27 cellular contexts compared by ENCODE assay signal in the genomic region with DNA sequence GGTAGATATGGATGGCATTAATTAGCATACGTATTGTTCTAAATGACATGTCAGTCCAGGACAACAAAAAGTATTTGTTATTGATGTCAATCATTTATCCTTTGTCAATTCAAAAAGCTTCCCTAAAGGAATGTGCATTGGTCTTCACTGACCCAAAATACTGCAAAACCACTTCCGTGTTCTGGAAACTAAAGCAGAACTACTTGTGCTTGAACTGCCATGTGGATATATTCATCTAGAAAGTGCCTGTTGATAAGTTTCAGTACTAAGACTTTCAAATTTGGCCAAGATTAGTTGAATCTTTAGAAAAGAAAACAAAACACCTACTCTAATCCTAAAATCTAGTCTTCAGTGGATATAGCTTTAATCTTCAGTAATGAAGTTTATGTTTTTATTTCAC.
A peak's percentile ranks its signal among the peaks of the same experiment; 100 is the strongest.
DNase-seq lines count a peak whose midpoint lies in the region; ATAC-seq, FAIRE-seq and TF ChIP-seq lines count a peak whose summit lies in the region.
"Had no signal": no experiment of that assay in that cellular context is flagged by ENCODE, and none has a peak within 500 bp of the region (broad histone marks: within the 10 kb centered on the region; RNA-seq: fewer than 3 reads in every experiment).

No MANE protein-coding gene starts in this region.

- H3K27me3 ChIP-seq in GM12878 (replicated peaks in 1 of 2; ENCODE audit: control insufficient read depth in 2 of 2, insufficient read depth in 2 of 2, low read length in 1 of 2), result no peaks in the 10 kb centered on the region
- H3K27me3 ChIP-seq: brain microvascular endothelial cell, thyroid gland, vagina had no signal

- WGBS in GM12878 (ENCODE audit: insufficient coverage, insufficient replicate concordance, low lambda C conversion rate, missing lambda C conversion rate), result 24% methylated on average over 2 of the region's 2 CpGs

- H3K79me2 ChIP-seq in GM12878 (ENCODE audit: control insufficient read depth, insufficient read depth, low read length), result no peaks in the 10 kb centered on the region

- no peak overlapping the region for H3K27ac ChIP-seq in GM12878 (ENCODE audit: control insufficient read depth, insufficient read depth)
- H3K27ac ChIP-seq: brain microvascular endothelial cell, lower lobe of right lung, thyroid gland, vagina had no signal

- TF ChIP-seq RAD21 in GM12878 (IDR thresholded peaks at IDR 0.05; ENCODE audit: insufficient read depth, low read depth, low read length), result no peak

- CTCF ChIA-PET in GM12878 (lab: Yijun Ruan, JAX), result interaction anchor here (0.7 to 1.4 kb wide), 2 partner anchors 9 to 46 kb away, joined by 3 read pairs; no protein-coding TSS in a partner anchor

- peak; percentile 54 for FAIRE-seq in A204.1 (lab: Jason Lieb, UNC)
- peak; percentile 38 for FAIRE-seq in GM12878 (lab: Jason Lieb, UNC)
- FAIRE-seq: GM19239, kidney had no signal

- no peak overlapping the region for H3K4me2 ChIP-seq in GM12878 (ENCODE audit: control insufficient read depth, insufficient read depth)

- ATAC-seq in GM19395 (IDR thresholded peaks at IDR 0.05; ENCODE audit: unreplicated experiment) (peak; percentile 73), HG03565 (IDR thresholded peaks at IDR 0.05; ENCODE audit: unreplicated experiment) (peak; percentile 72), GM12878 (peak; percentile 43), Right ventricle myocardium inferior (no peak), HG03460 (IDR thresholded peaks at IDR 0.05; ENCODE audit: unreplicated experiment) (no peak)
- ATAC-seq: lower lobe of right lung; mucosa of descending colon; Panc1; stimulated activated naive CD8-positive, alpha-beta T cell treated with anti-CD3 and anti-CD28 coated beads, Interleukin-15, amount 100 ng/mL, for 72 hours; WTC11 had no signal

- H3K9ac ChIP-seq in GM12878 (ENCODE audit: control insufficient read depth, insufficient read depth, low read length), result no peak overlapping the region

- TF ChIP-seq CTCF in GM12878 (IDR thresholded peaks at IDR 0.05 in 2 of 3, conservative IDR thresholded peaks at IDR 0.05 in 1 of 3; ENCODE audit: control insufficient read depth in 2 of 3, extremely low read depth in 1 of 3, insufficient read depth in 1 of 3, low read depth in 3 of 3, low read length in 3 of 3), result no peak

- no peak for DNase-seq in GM12878 (ENCODE audit: low read depth, low spot score)
- DNase-seq in head of caudate nucleus, result no peak
- no peak for DNase-seq in Right ventricle myocardium inferior (ENCODE audit: missing footprints)
- no peak for DNase-seq in UCSD-AML1 (lab: John Stamatoyannopoulos, UW; ENCODE audit: unreplicated experiment)
- DNase-seq: activated CD4-positive, alpha-beta T cell treated with anti-CD3 and anti-CD28 coated beads, Interleukin-2, amount 50 U/mL, for 4 hours; activated naive CD4-positive, alpha-beta T cell treated with anti-CD3 and anti-CD28 coated beads for 36 hours; brain microvascular endothelial cell; CD4-positive, alpha-beta T cell; EL; glutamatergic neuron; KG1; kidney; lower lobe of right lung; mucosa of descending colon; NCI-H1694; SHP77 treated with DMSO at 0.1 percent for 48 hours; stimulated activated CD8-positive, alpha-beta memory T cell treated with anti-CD3 and anti-CD28 coated beads, Interleukin-4, amount 100 ng/mL, for 48 hours; stimulated activated naive CD8-positive, alpha-beta T cell treated with anti-CD3 and anti-CD28 coated beads, Interleukin-15, amount 100 ng/mL, for 72 hours; thyroid gland had no signal

- intact Hi-C loops in GM12878 (cut with micrococcal nuclease; ENCODE audit: unreplicated experiment), result no loop called here
- intact Hi-C loops in head of caudate nucleus (cut with DNase I), result no loop called here
- intact Hi-C loops in Right ventricle myocardium inferior (cut with DNase I), result no loop called here

- no peaks in the 10 kb centered on the region for H3K36me3 ChIP-seq in GM12878 (ENCODE audit: control insufficient read depth in 2 of 2, insufficient read depth in 2 of 2, low read length in 1 of 2)
- H3K36me3 ChIP-seq: brain microvascular endothelial cell, lower lobe of right lung, thyroid gland, vagina had no signal

- H2AFZ ChIP-seq in GM12878 (ENCODE audit: control insufficient read depth, low read depth, low read length), result no peak overlapping the region

- POLR2A ChIA-PET in GM12878 (lab: Charles Lee), result no interaction called here

- H3K4me1 ChIP-seq in GM12878 (ENCODE audit: control insufficient read depth, insufficient read depth, low read length), result no peaks in the 10 kb centered on the region
- H3K4me1 ChIP-seq: lower lobe of right lung, thyroid gland, vagina had no signal

- in situ Hi-C loops in GM12878 (cut with MboI), result no loop called here

- SMC1A ChIA-PET in GM12878 (lab: Charles Lee; ENCODE audit: uncharacterized antibody, unreplicated experiment), result no interaction called here

- no peaks in the 10 kb centered on the region for H4K20me1 ChIP-seq in GM12878 (ENCODE audit: control insufficient read depth, insufficient read depth)

- TF ChIP-seq EP300 in GM12878 (IDR thresholded peaks at IDR 0.05; ENCODE audit: borderline replicate concordance in 1 of 2, control insufficient read depth in 1 of 2, low read depth in 2 of 2, low read length in 2 of 2), result no peak

- H3K4me3 ChIP-seq in GM12878, result no peak overlapping the region
- H3K4me3 ChIP-seq: lower lobe of right lung, mucosa of descending colon, thyroid gland, vagina had no signal

- no TSS peak for BruUV-seq in GM12878 (replicated peaks; lab: Mats Ljungman, UMichigan)

- no peaks in the 10 kb centered on the region for H3K9me3 ChIP-seq in GM12878 (replicated peaks; ENCODE audit: control insufficient read depth, insufficient read depth, low read length)
- H3K9me3 ChIP-seq: lower lobe of right lung, mucosa of descending colon, thyroid gland, vagina had no signal

- RAD21 ChIA-PET in GM12878 (lab: Charles Lee; ENCODE audit: unreplicated experiment), result no interaction called here

- TF ChIP-seq POLR2A in GM12878 (IDR thresholded peaks at IDR 0.05; ENCODE audit: low read depth, low read length), result no peak

TF ChIP-seq in GM12878, 131 proteins besides CTCF, POLR2A, EP300 and RAD21 (continues in another document):
- TF ChIP-seq, protein P1, sequence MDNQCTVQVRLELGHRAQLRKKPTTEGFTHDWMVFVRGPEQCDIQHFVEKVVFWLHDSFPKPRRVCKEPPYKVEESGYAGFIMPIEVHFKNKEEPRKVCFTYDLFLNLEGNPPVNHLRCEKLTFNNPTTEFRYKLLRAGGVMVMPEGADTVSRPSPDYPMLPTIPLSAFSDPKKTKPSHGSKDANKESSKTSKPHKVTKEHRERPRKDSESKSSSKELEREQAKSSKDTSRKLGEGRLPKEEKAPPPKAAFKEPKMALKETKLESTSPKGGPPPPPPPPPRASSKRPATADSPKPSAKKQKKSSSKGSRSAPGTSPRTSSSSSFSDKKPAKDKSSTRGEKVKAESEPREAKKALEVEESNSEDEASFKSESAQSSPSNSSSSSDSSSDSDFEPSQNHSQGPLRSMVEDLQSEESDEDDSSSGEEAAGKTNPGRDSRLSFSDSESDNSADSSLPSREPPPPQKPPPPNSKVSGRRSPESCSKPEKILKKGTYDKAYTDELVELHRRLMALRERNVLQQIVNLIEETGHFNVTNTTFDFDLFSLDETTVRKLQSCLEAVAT (IDR thresholded peaks at IDR 0.05), result no peak
- TF ChIP-seq, protein P2, sequence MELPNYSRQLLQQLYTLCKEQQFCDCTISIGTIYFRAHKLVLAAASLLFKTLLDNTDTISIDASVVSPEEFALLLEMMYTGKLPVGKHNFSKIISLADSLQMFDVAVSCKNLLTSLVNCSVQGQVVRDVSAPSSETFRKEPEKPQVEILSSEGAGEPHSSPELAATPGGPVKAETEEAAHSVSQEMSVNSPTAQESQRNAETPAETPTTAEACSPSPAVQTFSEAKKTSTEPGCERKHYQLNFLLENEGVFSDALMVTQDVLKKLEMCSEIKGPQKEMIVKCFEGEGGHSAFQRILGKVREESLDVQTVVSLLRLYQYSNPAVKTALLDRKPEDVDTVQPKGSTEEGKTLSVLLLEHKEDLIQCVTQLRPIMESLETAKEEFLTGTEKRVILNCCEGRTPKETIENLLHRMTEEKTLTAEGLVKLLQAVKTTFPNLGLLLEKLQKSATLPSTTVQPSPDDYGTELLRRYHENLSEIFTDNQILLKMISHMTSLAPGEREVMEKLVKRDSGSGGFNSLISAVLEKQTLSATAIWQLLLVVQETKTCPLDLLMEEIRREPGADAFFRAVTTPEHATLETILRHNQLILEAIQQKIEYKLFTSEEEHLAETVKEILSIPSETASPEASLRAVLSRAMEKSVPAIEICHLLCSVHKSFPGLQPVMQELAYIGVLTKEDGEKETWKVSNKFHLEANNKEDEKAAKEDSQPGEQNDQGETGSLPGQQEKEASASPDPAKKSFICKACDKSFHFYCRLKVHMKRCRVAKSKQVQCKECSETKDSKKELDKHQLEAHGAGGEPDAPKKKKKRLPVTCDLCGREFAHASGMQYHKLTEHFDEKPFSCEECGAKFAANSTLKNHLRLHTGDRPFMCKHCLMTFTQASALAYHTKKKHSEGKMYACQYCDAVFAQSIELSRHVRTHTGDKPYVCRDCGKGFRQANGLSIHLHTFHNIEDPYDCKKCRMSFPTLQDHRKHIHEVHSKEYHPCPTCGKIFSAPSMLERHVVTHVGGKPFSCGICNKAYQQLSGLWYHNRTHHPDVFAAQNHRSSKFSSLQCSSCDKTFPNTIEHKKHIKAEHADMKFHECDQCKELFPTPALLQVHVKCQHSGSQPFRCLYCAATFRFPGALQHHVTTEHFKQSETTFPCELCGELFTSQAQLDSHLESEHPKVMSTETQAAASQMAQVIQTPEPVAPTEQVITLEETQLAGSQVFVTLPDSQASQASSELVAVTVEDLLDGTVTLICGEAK (IDR thresholded peaks at IDR 0.05; ENCODE audit: borderline replicate concordance), result no peak
- TF ChIP-seq JUND (IDR thresholded peaks at IDR 0.05; ENCODE audit: low read depth, low read length) (no peak), MEF2B (IDR thresholded peaks at IDR 0.05; ENCODE audit: partially characterized antibody, poor library complexity, severe bottlenecking) (no peak), IRF4 (IDR thresholded peaks at IDR 0.05; ENCODE audit: low read depth, low read length) (no peak), TAF1 (IDR thresholded peaks at IDR 0.05; ENCODE audit: borderline replicate concordance, low read depth, low read length) (no peak)

Comparison
In these comparisons a context has a peak if more than half of its experiments do, and no peak if none do; other contexts are left out.
1. ATAC-seq: peak in GM19395 (single experiment), HG03565 (single experiment) and GM12878 (single experiment); none in Right ventricle myocardium inferior (single experiment) and HG03460 (single experiment).